ENCODE assay signal across 1 cellular context in genomic region chr19:12639901-12640613, GRCh38.
TF ChIP-seq lines count a peak whose summit lies in the region.

No MANE protein-coding gene starts in this region.

TF ChIP-seq in K562, 482 proteins besides CTCF, POLR2A, EP300 and RAD21 (continued from another document and continues in another):
- TF ChIP-seq, protein P1, sequence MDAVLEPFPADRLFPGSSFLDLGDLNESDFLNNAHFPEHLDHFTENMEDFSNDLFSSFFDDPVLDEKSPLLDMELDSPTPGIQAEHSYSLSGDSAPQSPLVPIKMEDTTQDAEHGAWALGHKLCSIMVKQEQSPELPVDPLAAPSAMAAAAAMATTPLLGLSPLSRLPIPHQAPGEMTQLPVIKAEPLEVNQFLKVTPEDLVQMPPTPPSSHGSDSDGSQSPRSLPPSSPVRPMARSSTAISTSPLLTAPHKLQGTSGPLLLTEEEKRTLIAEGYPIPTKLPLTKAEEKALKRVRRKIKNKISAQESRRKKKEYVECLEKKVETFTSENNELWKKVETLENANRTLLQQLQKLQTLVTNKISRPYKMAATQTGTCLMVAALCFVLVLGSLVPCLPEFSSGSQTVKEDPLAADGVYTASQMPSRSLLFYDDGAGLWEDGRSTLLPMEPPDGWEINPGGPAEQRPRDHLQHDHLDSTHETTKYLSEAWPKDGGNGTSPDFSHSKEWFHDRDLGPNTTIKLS (IDR thresholded peaks at IDR 0.05; ENCODE audit: borderline replicate concordance, low read depth) = peak; percentile 68; the same call in 1 of the 2 replicates
- TF ChIP-seq ZNF232 (CRISPR knock-in tag; IDR thresholded peaks at IDR 0.05) (0 out of 2 replicates have a peak, but pooled peaks have one; percentile 50), BMI1 (IDR thresholded peaks at IDR 0.05; ENCODE audit: low read length) (no peak), ZNF644 (tag; IDR thresholded peaks at IDR 0.05; ENCODE audit: low read depth) (no peak), RNF2 (IDR thresholded peaks at IDR 0.05) (0 out of 2 replicates have a peak, but pooled peaks have one; percentile 24), MECOM (CRISPR knock-in tag; IDR thresholded peaks at IDR 0.05) (no peak), FIP1L1 (IDR thresholded peaks at IDR 0.05; ENCODE audit: low read depth, low read length, poor library complexity, severe bottlenecking) (peak; percentile 39), ZNF57 (CRISPR knock-in tag; IDR thresholded peaks at IDR 0.05) (no peak), NFRKB (IDR thresholded peaks at IDR 0.05; ENCODE audit: low read depth) (no peak), ZNF347 (CRISPR knock-in tag; IDR thresholded peaks at IDR 0.05; ENCODE audit: low read depth) (no peak), ZNF589 (CRISPR knock-in tag; IDR thresholded peaks at IDR 0.05; ENCODE audit: low read depth) (no peak), IRF1 (CRISPR knock-in tag; IDR thresholded peaks at IDR 0.05; ENCODE audit: borderline replicate concordance) (no peak), ZKSCAN8 (CRISPR knock-in tag; IDR thresholded peaks at IDR 0.05) (no peak), FUS (optimal IDR thresholded peaks at IDR 0.05; ENCODE audit: low read depth, low read length) (no peak), HDAC2 (IDR thresholded peaks at IDR 0.05) (0 out of 2 replicates have a peak, but pooled peaks have one; percentile 23), TARDBP (IDR thresholded peaks at IDR 0.05) (no peak), ZNF77 (CRISPR knock-in tag; IDR thresholded peaks at IDR 0.05) (no peak), C11orf30 (IDR thresholded peaks at IDR 0.05; ENCODE audit: low read depth) (no peak), ZNF764 (CRISPR knock-in tag; IDR thresholded peaks at IDR 0.05; ENCODE audit: low read depth) (no peak), GMEB1 (CRISPR knock-in tag; IDR thresholded peaks at IDR 0.05) (no peak), ZNF41 (CRISPR knock-in tag; conservative IDR thresholded peaks at IDR 0.05) (no peak), MAFG (tag; conservative IDR thresholded peaks at IDR 0.05) (no peak), MLLT1 (IDR thresholded peaks at IDR 0.05) (peak in 1 of 2 experiments; percentile 64; a peak in 2 of 4 replicates), ZFPM2 (CRISPR knock-in tag; IDR thresholded peaks at IDR 0.05) (no peak), RBM14 (IDR thresholded peaks at IDR 0.05; ENCODE audit: borderline replicate concordance, insufficient read depth, low read depth, low read length) (no peak), TFAM (CRISPR knock-in tag; conservative IDR thresholded peaks at IDR 0.05) (no peak), PRMT5 (CRISPR knock-in tag; IDR thresholded peaks at IDR 0.05) (no peak), SIN3B (IDR thresholded peaks at IDR 0.05; ENCODE audit: low read depth) (no peak), MBD2 (IDR thresholded peaks at IDR 0.05; ENCODE audit: borderline replicate concordance, low read depth) (no peak), POLR2H (tag; IDR thresholded peaks at IDR 0.05; ENCODE audit: low read depth) (no peak), EWSR1 (IDR thresholded peaks at IDR 0.05; ENCODE audit: borderline replicate concordance, low read depth, partially characterized antibody) (no peak), ZNF184 (CRISPR knock-in tag; IDR thresholded peaks at IDR 0.05) (no peak), KHSRP (IDR thresholded peaks at IDR 0.05) (no peak), DIDO1 (tag; IDR thresholded peaks at IDR 0.05; ENCODE audit: low read depth) (no peak), CBX1 (IDR thresholded peaks at IDR 0.05; ENCODE audit: low read depth) (peak; percentile 59; the same call in 1 of the 2 replicates), ERF (CRISPR knock-in tag; IDR thresholded peaks at IDR 0.05) (no peak), CEBPG (CRISPR knock-in tag; IDR thresholded peaks at IDR 0.05) (peak; percentile 34), CEBPG (tag; conservative IDR thresholded peaks at IDR 0.05 in 1 of 2, IDR thresholded peaks at IDR 0.05 in 1 of 2) (no peak), HMG20B (CRISPR knock-in tag; IDR thresholded peaks at IDR 0.05) (no peak), MIER1 (IDR thresholded peaks at IDR 0.05; ENCODE audit: low read depth) (no peak; the same call in 1 of the 2 replicates)
- TF ChIP-seq, protein P2, sequence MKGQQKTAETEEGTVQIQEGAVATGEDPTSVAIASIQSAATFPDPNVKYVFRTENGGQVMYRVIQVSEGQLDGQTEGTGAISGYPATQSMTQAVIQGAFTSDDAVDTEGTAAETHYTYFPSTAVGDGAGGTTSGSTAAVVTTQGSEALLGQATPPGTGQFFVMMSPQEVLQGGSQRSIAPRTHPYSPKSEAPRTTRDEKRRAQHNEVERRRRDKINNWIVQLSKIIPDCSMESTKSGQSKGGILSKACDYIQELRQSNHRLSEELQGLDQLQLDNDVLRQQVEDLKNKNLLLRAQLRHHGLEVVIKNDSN (CRISPR knock-in tag; IDR thresholded peaks at IDR 0.05) = 0 out of 2 replicates have a peak, but pooled peaks have one; percentile 28
- TF ChIP-seq, protein P3, sequence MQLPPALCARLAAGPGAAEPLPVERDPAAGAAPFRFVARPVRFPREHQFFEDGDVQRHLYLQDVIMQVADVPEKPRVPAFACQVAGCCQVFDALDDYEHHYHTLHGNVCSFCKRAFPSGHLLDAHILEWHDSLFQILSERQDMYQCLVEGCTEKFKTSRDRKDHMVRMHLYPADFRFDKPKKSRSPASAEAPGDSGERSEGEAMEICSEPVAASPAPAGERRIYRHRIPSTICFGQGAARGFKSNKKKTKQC (CRISPR knock-in tag; IDR thresholded peaks at IDR 0.05) = no peak
- TF ChIP-seq, protein P4, sequence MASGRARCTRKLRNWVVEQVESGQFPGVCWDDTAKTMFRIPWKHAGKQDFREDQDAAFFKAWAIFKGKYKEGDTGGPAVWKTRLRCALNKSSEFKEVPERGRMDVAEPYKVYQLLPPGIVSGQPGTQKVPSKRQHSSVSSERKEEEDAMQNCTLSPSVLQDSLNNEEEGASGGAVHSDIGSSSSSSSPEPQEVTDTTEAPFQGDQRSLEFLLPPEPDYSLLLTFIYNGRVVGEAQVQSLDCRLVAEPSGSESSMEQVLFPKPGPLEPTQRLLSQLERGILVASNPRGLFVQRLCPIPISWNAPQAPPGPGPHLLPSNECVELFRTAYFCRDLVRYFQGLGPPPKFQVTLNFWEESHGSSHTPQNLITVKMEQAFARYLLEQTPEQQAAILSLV (tag; IDR thresholded peaks at IDR 0.05) = no peak
- TF ChIP-seq, protein P5, sequence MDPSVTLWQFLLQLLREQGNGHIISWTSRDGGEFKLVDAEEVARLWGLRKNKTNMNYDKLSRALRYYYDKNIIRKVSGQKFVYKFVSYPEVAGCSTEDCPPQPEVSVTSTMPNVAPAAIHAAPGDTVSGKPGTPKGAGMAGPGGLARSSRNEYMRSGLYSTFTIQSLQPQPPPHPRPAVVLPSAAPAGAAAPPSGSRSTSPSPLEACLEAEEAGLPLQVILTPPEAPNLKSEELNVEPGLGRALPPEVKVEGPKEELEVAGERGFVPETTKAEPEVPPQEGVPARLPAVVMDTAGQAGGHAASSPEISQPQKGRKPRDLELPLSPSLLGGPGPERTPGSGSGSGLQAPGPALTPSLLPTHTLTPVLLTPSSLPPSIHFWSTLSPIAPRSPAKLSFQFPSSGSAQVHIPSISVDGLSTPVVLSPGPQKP (CRISPR knock-in tag; IDR thresholded peaks at IDR 0.05) = no peak
- TF ChIP-seq, protein P6, sequence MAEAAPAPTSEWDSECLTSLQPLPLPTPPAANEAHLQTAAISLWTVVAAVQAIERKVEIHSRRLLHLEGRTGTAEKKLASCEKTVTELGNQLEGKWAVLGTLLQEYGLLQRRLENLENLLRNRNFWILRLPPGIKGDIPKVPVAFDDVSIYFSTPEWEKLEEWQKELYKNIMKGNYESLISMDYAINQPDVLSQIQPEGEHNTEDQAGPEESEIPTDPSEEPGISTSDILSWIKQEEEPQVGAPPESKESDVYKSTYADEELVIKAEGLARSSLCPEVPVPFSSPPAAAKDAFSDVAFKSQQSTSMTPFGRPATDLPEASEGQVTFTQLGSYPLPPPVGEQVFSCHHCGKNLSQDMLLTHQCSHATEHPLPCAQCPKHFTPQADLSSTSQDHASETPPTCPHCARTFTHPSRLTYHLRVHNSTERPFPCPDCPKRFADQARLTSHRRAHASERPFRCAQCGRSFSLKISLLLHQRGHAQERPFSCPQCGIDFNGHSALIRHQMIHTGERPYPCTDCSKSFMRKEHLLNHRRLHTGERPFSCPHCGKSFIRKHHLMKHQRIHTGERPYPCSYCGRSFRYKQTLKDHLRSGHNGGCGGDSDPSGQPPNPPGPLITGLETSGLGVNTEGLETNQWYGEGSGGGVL (CRISPR knock-in tag; IDR thresholded peaks at IDR 0.05) = no peak
- TF ChIP-seq, protein P7, sequence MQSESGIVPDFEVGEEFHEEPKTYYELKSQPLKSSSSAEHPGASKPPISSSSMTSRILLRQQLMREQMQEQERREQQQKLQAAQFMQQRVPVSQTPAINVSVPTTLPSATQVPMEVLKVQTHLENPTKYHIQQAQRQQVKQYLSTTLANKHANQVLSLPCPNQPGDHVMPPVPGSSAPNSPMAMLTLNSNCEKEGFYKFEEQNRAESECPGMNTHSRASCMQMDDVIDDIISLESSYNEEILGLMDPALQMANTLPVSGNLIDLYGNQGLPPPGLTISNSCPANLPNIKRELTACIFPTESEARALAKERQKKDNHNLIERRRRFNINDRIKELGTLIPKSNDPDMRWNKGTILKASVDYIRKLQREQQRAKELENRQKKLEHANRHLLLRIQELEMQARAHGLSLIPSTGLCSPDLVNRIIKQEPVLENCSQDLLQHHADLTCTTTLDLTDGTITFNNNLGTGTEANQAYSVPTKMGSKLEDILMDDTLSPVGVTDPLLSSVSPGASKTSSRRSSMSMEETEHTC (IDR thresholded peaks at IDR 0.05) = 0 out of 2 replicates have a peak, but pooled peaks have one; percentile 14
- TF ChIP-seq, protein P8, sequence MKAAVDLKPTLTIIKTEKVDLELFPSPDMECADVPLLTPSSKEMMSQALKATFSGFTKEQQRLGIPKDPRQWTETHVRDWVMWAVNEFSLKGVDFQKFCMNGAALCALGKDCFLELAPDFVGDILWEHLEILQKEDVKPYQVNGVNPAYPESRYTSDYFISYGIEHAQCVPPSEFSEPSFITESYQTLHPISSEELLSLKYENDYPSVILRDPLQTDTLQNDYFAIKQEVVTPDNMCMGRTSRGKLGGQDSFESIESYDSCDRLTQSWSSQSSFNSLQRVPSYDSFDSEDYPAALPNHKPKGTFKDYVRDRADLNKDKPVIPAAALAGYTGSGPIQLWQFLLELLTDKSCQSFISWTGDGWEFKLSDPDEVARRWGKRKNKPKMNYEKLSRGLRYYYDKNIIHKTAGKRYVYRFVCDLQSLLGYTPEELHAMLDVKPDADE (conservative IDR thresholded peaks at IDR 0.05; ENCODE audit: control insufficient read depth, low read depth, low read length) = peak; percentile 52; the same call in 1 of the 2 replicates
- TF ChIP-seq, protein P9, sequence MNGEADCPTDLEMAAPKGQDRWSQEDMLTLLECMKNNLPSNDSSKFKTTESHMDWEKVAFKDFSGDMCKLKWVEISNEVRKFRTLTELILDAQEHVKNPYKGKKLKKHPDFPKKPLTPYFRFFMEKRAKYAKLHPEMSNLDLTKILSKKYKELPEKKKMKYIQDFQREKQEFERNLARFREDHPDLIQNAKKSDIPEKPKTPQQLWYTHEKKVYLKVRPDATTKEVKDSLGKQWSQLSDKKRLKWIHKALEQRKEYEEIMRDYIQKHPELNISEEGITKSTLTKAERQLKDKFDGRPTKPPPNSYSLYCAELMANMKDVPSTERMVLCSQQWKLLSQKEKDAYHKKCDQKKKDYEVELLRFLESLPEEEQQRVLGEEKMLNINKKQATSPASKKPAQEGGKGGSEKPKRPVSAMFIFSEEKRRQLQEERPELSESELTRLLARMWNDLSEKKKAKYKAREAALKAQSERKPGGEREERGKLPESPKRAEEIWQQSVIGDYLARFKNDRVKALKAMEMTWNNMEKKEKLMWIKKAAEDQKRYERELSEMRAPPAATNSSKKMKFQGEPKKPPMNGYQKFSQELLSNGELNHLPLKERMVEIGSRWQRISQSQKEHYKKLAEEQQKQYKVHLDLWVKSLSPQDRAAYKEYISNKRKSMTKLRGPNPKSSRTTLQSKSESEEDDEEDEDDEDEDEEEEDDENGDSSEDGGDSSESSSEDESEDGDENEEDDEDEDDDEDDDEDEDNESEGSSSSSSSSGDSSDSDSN (IDR thresholded peaks at IDR 0.05; ENCODE audit: borderline replicate concordance in 1 of 2, low read depth in 2 of 2, low read length in 2 of 2) = peak; percentile 100
- TF ChIP-seq, protein P10, sequence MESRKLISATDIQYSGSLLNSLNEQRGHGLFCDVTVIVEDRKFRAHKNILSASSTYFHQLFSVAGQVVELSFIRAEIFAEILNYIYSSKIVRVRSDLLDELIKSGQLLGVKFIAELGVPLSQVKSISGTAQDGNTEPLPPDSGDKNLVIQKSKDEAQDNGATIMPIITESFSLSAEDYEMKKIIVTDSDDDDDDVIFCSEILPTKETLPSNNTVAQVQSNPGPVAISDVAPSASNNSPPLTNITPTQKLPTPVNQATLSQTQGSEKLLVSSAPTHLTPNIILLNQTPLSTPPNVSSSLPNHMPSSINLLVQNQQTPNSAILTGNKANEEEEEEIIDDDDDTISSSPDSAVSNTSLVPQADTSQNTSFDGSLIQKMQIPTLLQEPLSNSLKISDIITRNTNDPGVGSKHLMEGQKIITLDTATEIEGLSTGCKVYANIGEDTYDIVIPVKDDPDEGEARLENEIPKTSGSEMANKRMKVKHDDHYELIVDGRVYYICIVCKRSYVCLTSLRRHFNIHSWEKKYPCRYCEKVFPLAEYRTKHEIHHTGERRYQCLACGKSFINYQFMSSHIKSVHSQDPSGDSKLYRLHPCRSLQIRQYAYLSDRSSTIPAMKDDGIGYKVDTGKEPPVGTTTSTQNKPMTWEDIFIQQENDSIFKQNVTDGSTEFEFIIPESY (CRISPR knock-in tag; IDR thresholded peaks at IDR 0.05) = peak; percentile 97
